In the genomic region with DNA sequence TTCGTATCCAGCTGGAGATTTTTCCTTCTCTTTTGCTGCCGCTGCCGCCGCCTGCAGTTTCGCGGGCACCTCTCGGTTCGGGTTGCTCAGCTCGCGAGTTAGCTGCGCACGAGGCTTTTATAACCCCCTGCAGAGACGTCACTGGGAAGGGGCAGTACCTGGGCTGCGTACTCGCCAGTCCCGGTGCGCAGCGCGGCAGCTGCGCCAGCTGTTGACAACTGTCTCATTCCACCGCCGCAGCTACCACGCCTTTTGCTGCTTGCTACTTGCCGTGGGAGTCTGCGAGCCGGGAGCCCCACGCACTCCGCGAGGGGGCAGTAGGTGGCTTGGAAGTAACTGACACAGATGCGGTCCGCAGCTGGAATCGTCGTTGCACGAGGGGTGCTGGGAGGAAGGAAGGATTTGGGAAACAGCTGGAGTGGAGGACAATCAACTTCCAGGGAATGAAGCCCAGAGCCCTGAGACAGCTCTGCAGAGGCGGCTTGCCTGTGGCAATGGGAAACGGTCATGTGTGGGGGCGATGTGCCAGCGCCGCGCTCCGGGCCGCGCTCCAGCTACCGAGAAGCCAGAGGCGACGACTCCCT, we compare ENCODE assay signal across 8 cellular contexts. TPM values are rescaled to one million over a fixed set of nuclear protein-coding genes. Genes with fewer than 3 reads are reported as not detected.
DNase-seq lines count a peak whose midpoint lies in the region; ATAC-seq and TF ChIP-seq lines count a peak whose summit lies in the region.

A gene with protein sequence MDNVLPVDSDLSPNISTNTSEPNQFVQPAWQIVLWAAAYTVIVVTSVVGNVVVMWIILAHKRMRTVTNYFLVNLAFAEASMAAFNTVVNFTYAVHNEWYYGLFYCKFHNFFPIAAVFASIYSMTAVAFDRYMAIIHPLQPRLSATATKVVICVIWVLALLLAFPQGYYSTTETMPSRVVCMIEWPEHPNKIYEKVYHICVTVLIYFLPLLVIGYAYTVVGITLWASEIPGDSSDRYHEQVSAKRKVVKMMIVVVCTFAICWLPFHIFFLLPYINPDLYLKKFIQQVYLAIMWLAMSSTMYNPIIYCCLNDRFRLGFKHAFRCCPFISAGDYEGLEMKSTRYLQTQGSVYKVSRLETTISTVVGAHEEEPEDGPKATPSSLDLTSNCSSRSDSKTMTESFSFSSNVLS (minus strand): TSS at position 93 of the 584 bp plus-strand sequence. CDS start 586 bp downstream, outside the sequence.

- H3K9me3 Mint-ChIP-seq in MCF 10A (ENCODE audit: unreplicated experiment) = no peaks in the 10 kb centered on the region

- ATAC-seq in GM18508 (IDR thresholded peaks at IDR 0.05; ENCODE audit: insufficient read depth, unreplicated experiment) (peak; percentile 52), HG03196 (IDR thresholded peaks at IDR 0.05; ENCODE audit: unreplicated experiment) (peak; percentile 58), GM21717 (IDR thresholded peaks at IDR 0.05; ENCODE audit: unreplicated experiment) (no peak)

- no peak within 1 kb of the TSS for H3K27ac Mint-ChIP-seq in MCF 10A (ENCODE audit: low read depth, unreplicated experiment)

- H3K4me1 ChIP-seq in smooth muscle cell (ENCODE audit: low read depth) = peaks cover 16% of the 10 kb centered on the region

- no peak within 1 kb of the TSS for H3K9ac ChIP-seq in smooth muscle cell (ENCODE audit: low read depth)

- H3K36me3 Mint-ChIP-seq in MCF 10A (ENCODE audit: insufficient read depth, unreplicated experiment) = no peaks in the 10 kb centered on the region

- peak within 1 kb of the TSS; percentile 5 for H2AFZ ChIP-seq in smooth muscle cell (ENCODE audit: low read depth)

- intact Hi-C loops in MCF 10A (cut with micrococcal nuclease) = loop anchor here (1.0 kb wide), 1 partner anchor 205 kb away; no protein-coding TSS in a partner anchor

- H3K79me2 ChIP-seq in smooth muscle cell (ENCODE audit: low read depth) = no peaks in the 10 kb centered on the region

- no peaks in the 10 kb centered on the region for H3F3A ChIP-seq in smooth muscle cell (ENCODE audit: low read depth)

- no peaks in the 10 kb centered on the region for H3K36me3 ChIP-seq in smooth muscle cell (ENCODE audit: low read depth)

- TF ChIP-seq CTCF in AG09309 (IDR thresholded peaks at IDR 0.05; ENCODE audit: control insufficient read depth, insufficient read depth, low read depth, low read length, missing control alignments) = peak; percentile 91
- no peak for TF ChIP-seq CTCF in MCF 10A (IDR thresholded peaks at IDR 0.05; ENCODE audit: unreplicated experiment)
- peak; percentile 59 for TF ChIP-seq CTCF in smooth muscle cell (IDR thresholded peaks at IDR 0.05; ENCODE audit: borderline replicate concordance, insufficient read depth, poor library complexity, severe bottlenecking)

- BruUV-seq in MCF 10A (replicated peaks; lab: Mats Ljungman, UMichigan) = no TSS peak

- H3K4me3 ChIP-seq in AG09309 (ENCODE audit: control insufficient read depth, low read depth, low read length) (peak within 1 kb of the TSS; percentile 56), smooth muscle cell (peak within 1 kb of the TSS; percentile 49)

- POLR2A ChIA-PET in MCF 10A (lab: Yijun Ruan, JAX) = interaction anchor here (0.6 kb wide), 1 partner anchor 478 kb away, joined by 3 read pairs; no protein-coding TSS in a partner anchor

- H3K4me3 Mint-ChIP-seq in MCF 10A (ENCODE audit: unreplicated experiment) = peak within 1 kb of the TSS; percentile 52

- peak within 1 kb of the TSS; percentile 89 for H3K4me2 ChIP-seq in smooth muscle cell

- CTCF ChIA-PET in MCF 10A (lab: Yijun Ruan, JAX) = interaction anchor here (0.6 to 1.7 kb wide), 7 partner anchors 13 to 306 kb away, joined by 3 to 7 read pairs (median 4); no protein-coding TSS in a partner anchor

- 2% methylated on average over 46 of the region's 46 CpGs for WGBS in smooth muscle cell (ENCODE audit: low lambda C conversion rate)

- peaks cover 49% of the 10 kb centered on the region for H3K27me3 Mint-ChIP-seq in MCF 10A (ENCODE audit: insufficient read depth, unreplicated experiment)

- H4K20me1 ChIP-seq in smooth muscle cell (ENCODE audit: low read depth) = no peaks in the 10 kb centered on the region

- no peak within 1 kb of the TSS for H3K27ac ChIP-seq in smooth muscle cell (ENCODE audit: low read depth)

- H3K4me1 Mint-ChIP-seq in MCF 10A (ENCODE audit: insufficient read depth, unreplicated experiment) = no peaks in the 10 kb centered on the region

- no peaks in the 10 kb centered on the region for H3K9me3 ChIP-seq in smooth muscle cell (replicated peaks; ENCODE audit: low read depth)

- H3K27me3 ChIP-seq in smooth muscle cell (ENCODE audit: low read depth) = peaks cover 80% of the 10 kb centered on the region

- DNase-seq in AG09309 (ENCODE audit: low read depth) (peak; percentile 31), T follicular helper cell (ENCODE audit: low read depth) (peak; percentile 42), MCF 10A (ENCODE audit: unreplicated experiment) (peak; percentile 26), iPS-NIHi7 (ENCODE audit: extremely low spot score) (peak; percentile 45), smooth muscle cell (lab: John Stamatoyannopoulos, UW; ENCODE audit: unreplicated experiment) (no peak)

RNA-seq across cellular contexts. Expression of the gene that starts here (rescaled TPM):
- total RNA-seq in MCF 10A (2022) (not detected in 2 replicates), smooth muscle cell (2.2 and 4.5 TPM in 2 replicates)
- 0.93 and 2.9 TPM in 2 replicates for polyA plus RNA-seq in smooth muscle cell

Comparison
In these comparisons a context has a peak if more than half of its experiments do, and no peak if none do; other contexts are left out.
1. Peak in DNase-seq in MCF 10A; RNA of the gene not detected or under 1 TPM.